ENCODE assay signal across 10 cellular contexts in genomic region chr22:30829901-30830550, GRCh38.
DNase-seq lines count a peak whose midpoint lies in the region; ATAC-seq and TF ChIP-seq lines count a peak whose summit lies in the region.
"Had no signal": no experiment of that assay in that cellular context is flagged by ENCODE, and none has a peak within 500 bp of the region (broad histone marks: within the 10 kb centered on the region; RNA-seq: fewer than 3 reads in every experiment).

No MANE protein-coding gene starts in this region.

- H3K27ac ChIP-seq in GM23248 (peak overlapping the region; percentile 89), RWPE2 (ENCODE audit: poor library complexity, severe bottlenecking) (peak overlapping the region; percentile 100)

- H3K4me2 ChIP-seq in GM23248 (ENCODE audit: unreplicated experiment), result peak overlapping the region; percentile 50
- H3K4me2 ChIP-seq in skeletal muscle satellite cell (ENCODE audit: low read length), result peak overlapping the region; percentile 68

- H3F3A ChIP-seq in GM23248 (ENCODE audit: insufficient read depth), result peaks cover 17% of the 10 kb centered on the region

- H3K79me2 ChIP-seq in GM23248 (ENCODE audit: insufficient read depth), result no peaks in the 10 kb centered on the region

- TF ChIP-seq CTCF in RWPE2 (IDR thresholded peaks at IDR 0.05; ENCODE audit: poor library complexity, severe bottlenecking), result peak; percentile 24

- H3K9me2 ChIP-seq in GM23248 (ENCODE audit: insufficient read depth), result no peaks in the 10 kb centered on the region

- H3K4me1 ChIP-seq in GM23248 (ENCODE audit: insufficient read depth) (peaks cover 18% of the 10 kb centered on the region), RWPE2 (ENCODE audit: insufficient read depth, poor library complexity, severe bottlenecking) (peaks cover 26% of the 10 kb centered on the region), skeletal muscle satellite cell (ENCODE audit: control insufficient read depth, insufficient read depth, low read length) (peaks cover 25% of the 10 kb centered on the region)

- DNase-seq in GM23248, result peak; percentile 97
- DNase-seq in RWPE2 (ENCODE audit: low spot score), result peak; percentile 94
- DNase-seq in fibroblast of gingiva (ENCODE audit: low read depth), result peak; percentile 89
- DNase-seq in NCI-H1092 (lab: John Stamatoyannopoulos, UW), result no peak
- DNase-seq in stimulated activated CD4-positive, alpha-beta T cell treated with anti-CD3 and anti-CD28 coated beads, Interleukin-2, amount 100 ng/mL, for 48 hours, result no peak
- DNase-seq: activated naive CD8-positive, alpha-beta T cell treated with anti-CD3 and anti-CD28 coated beads, Interleukin-2, amount 50 U/mL, for 24 hours; heart left ventricle had no signal

- no peaks in the 10 kb centered on the region for H4K20me1 ChIP-seq in GM23248 (ENCODE audit: insufficient read depth)

- H3K9ac ChIP-seq in GM23248, result peak overlapping the region; percentile 63
- H3K9ac ChIP-seq in skeletal muscle satellite cell (ENCODE audit: low read depth, low read length), result peak overlapping the region; percentile 77

- H3K4me3 ChIP-seq in GM23248, result no peak overlapping the region
- no peak overlapping the region for H3K4me3 ChIP-seq in RWPE2 (ENCODE audit: severe bottlenecking)
- peak overlapping the region; percentile 44 for H3K4me3 ChIP-seq in skeletal muscle satellite cell (ENCODE audit: low read length)
- H3K4me3 ChIP-seq: heart left ventricle had no signal

- H3K36me3 ChIP-seq in GM23248 (ENCODE audit: low read depth) (no peaks in the 10 kb centered on the region), RWPE2 (ENCODE audit: low read depth) (peaks cover 21% of the 10 kb centered on the region), skeletal muscle satellite cell (ENCODE audit: insufficient read depth, low read length) (no peaks in the 10 kb centered on the region)
- H3K36me3 ChIP-seq: heart left ventricle had no signal

- ATAC-seq in RWPE2 (ENCODE audit: low read depth) (peak; percentile 91), GM21515 (IDR thresholded peaks at IDR 0.05; ENCODE audit: unreplicated experiment) (no peak)
- ATAC-seq in activated CD4-positive, CD25-positive, alpha-beta regulatory T cell treated with anti-CD3 and anti-CD28 coated beads, Interleukin-2, amount 50 U/mL, for 24 hours, result no peak
- ATAC-seq: activated naive CD8-positive, alpha-beta T cell treated with anti-CD3 and anti-CD28 coated beads, Interleukin-2, amount 50 U/mL, for 24 hours had no signal

- in situ Hi-C loops in GM23248 (cut with MboI), result no loop called here

- H2AFZ ChIP-seq in GM23248, result no peak overlapping the region

- H3K9me3 ChIP-seq in GM23248 (ENCODE audit: low read depth), result no peaks in the 10 kb centered on the region
- no peaks in the 10 kb centered on the region for H3K9me3 ChIP-seq in RWPE2 (ENCODE audit: severe bottlenecking)
- H3K9me3 ChIP-seq in skeletal muscle satellite cell (replicated peaks; ENCODE audit: low read length), result no peaks in the 10 kb centered on the region
- H3K9me3 ChIP-seq: heart left ventricle had no signal

- 44 to 53% methylated on average over 12 of the region's 12 CpGs for WGBS in GM23248 (ENCODE audit: low coverage in 1 of 2, low lambda C conversion rate in 2 of 2, missing lambda C conversion rate in 2 of 2), 2 experiments

- H3K27me3 ChIP-seq in GM23248 (replicated peaks; ENCODE audit: insufficient read depth), result no peaks in the 10 kb centered on the region
- no peaks in the 10 kb centered on the region for H3K27me3 ChIP-seq in RWPE2 (ENCODE audit: insufficient read depth, poor library complexity, severe bottlenecking)
- no peaks in the 10 kb centered on the region for H3K27me3 ChIP-seq in skeletal muscle satellite cell (ENCODE audit: control insufficient read depth, insufficient read depth, low read length)
- H3K27me3 ChIP-seq: heart left ventricle had no signal

Comparison
In these comparisons a context has a peak if more than half of its experiments do, and no peak if none do; other contexts are left out.
1. DNase-seq: peak in GM23248 (single experiment), RWPE2 (single experiment) and fibroblast of gingiva (single experiment); none in NCI-H1092 (single experiment) and stimulated activated CD4-positive, alpha-beta T cell treated with anti-CD3 and anti-CD28 coated beads, Interleukin-2, amount 100 ng/mL, for 48 hours (0 of 2).